Comparison of ENCODE assay signal across 8 cellular contexts in genomic region chr7:44583145-44583544, GRCh38. TPM values are rescaled to one million over a fixed set of nuclear protein-coding genes. Genes with fewer than 3 reads are reported as not detected.
DNase-seq lines count a peak whose midpoint lies in the region; ATAC-seq, FAIRE-seq and TF ChIP-seq lines count a peak whose summit lies in the region.

No MANE protein-coding gene starts in this region.

- ATAC-seq in Right ventricle myocardium superior (ENCODE audit: poor library complexity) = no peak
- no peak for ATAC-seq in HG03469 (IDR thresholded peaks at IDR 0.05; ENCODE audit: unreplicated experiment)
- ATAC-seq in GM21529 (IDR thresholded peaks at IDR 0.05; ENCODE audit: unreplicated experiment) = no peak
- ATAC-seq in left colon = no peak

- no peak for TF ChIP-seq CTCF in right atrium auricular region (IDR thresholded peaks at IDR 0.05)
- TF ChIP-seq CTCF in bronchial epithelial cell (IDR thresholded peaks at IDR 0.05; ENCODE audit: insufficient read depth, low read length, severe bottlenecking) = no peak
- no peak for TF ChIP-seq CTCF in uterus (IDR thresholded peaks at IDR 0.05)

- H3K27ac ChIP-seq in right atrium auricular region (peak overlapping the region; percentile 98), uterus (peak overlapping the region; percentile 97 to 98)

- intact Hi-C loops in Right ventricle myocardium superior (cut with DNase I) (no loop called here), uterus (cut with DNase I; ENCODE audit: low total_unique reads) (no loop called here), left colon (cut with DNase I, micrococcal nuclease) (loop anchor here in 1 of 2 donors (10.0 kb wide), 1 partner anchor 262 kb away; the partner anchor contains the start of gene H2AZ2)

- FAIRE-seq in bronchial epithelial cell (lab: Jason Lieb, UNC) = no peak

- no peaks in the 10 kb centered on the region for H3K9me3 ChIP-seq in right atrium auricular region
- H3K9me3 ChIP-seq in mononuclear cell (ENCODE audit: low read depth, low read length) = no peaks in the 10 kb centered on the region
- no peaks in the 10 kb centered on the region for H3K9me3 ChIP-seq in uterus

- no peak for DNase-seq in right atrium auricular region (ENCODE audit: low spot score)
- no peak for DNase-seq in Right ventricle myocardium superior
- DNase-seq in bronchial epithelial cell (ENCODE audit: low read depth) = no peak
- no peak for DNase-seq in uterus
- no peak for DNase-seq in left colon

- peaks cover 27% of the 10 kb centered on the region for H3K36me3 ChIP-seq in right atrium auricular region
- peaks cover 10% of the 10 kb centered on the region for H3K36me3 ChIP-seq in bronchial epithelial cell (ENCODE audit: control insufficient read depth, insufficient read depth, low read length)
- H3K36me3 ChIP-seq in uterus = no peaks in the 10 kb centered on the region

- peak overlapping the region; percentile 54 to 96 for H3K4me3 ChIP-seq in right atrium auricular region
- peak overlapping the region; percentile 96 for H3K4me3 ChIP-seq in bronchial epithelial cell (ENCODE audit: low read depth, low read length)
- peak overlapping the region; percentile 82 for H3K4me3 ChIP-seq in mononuclear cell (ENCODE audit: low read length)
- H3K4me3 ChIP-seq in uterus = peak overlapping the region in 1 of 2 donors; percentile 90

- H3K27me3 ChIP-seq in right atrium auricular region (no peaks in the 10 kb centered on the region), bronchial epithelial cell (ENCODE audit: control insufficient read depth, insufficient read depth, low read length) (no peaks in the 10 kb centered on the region), mononuclear cell (ENCODE audit: insufficient read depth, low read length) (no peaks in the 10 kb centered on the region), uterus (no peaks in the 10 kb centered on the region)

- H3K4me1 ChIP-seq in right atrium auricular region (peaks cover 0 to 26% of the 10 kb centered on the region in 2 donors), mononuclear cell (ENCODE audit: insufficient read depth, low read length) (peaks cover 25% of the 10 kb centered on the region), uterus (peaks cover 4 to 12% of the 10 kb centered on the region in 2 donors)

- no peak for TF ChIP-seq POLR2A in uterus (IDR thresholded peaks at IDR 0.05)

RNA-seq across cellular contexts. Expression of gene TMED4, which starts 1.1 kb away (rescaled TPM):
- total RNA-seq in right atrium auricular region (100 to 1,000 TPM; 113 to 120 TPM), Right ventricle myocardium superior (47.6 TPM), bronchial epithelial cell (119 and 203 TPM in 2 replicates), mononuclear cell (81.5 TPM), uterus (100 to 1,000 TPM in 1 of 4 donors, 10 to 100 TPM in 3; 37.9 to 403 (median 85.8) TPM), left colon (10 to 100 TPM; 90.4 to 96.2 TPM)

RNA-seq across cellular contexts. Expression of gene DDX56, which starts 9.4 kb away (rescaled TPM):
- total RNA-seq in right atrium auricular region = 10 to 100 TPM; 24.4 to 28.1 TPM
- total RNA-seq in Right ventricle myocardium superior = 25.4 TPM
- 56.2 and 65.0 TPM in 2 replicates for total RNA-seq in bronchial epithelial cell
- 34.5 TPM for total RNA-seq in mononuclear cell
- total RNA-seq in uterus = 10 to 100 TPM; 35.9 to 75.8 (median 45.2) TPM
- total RNA-seq in left colon = 10 to 100 TPM; 36.5 to 59.2 TPM

RNA-seq across cellular contexts. Expression of gene OGDH, which starts 23.3 kb away (rescaled TPM):
- 100 to 1,000 TPM; 277 to 390 TPM for total RNA-seq in right atrium auricular region
- total RNA-seq in Right ventricle myocardium superior = 664 TPM
- total RNA-seq in bronchial epithelial cell = 45.0 and 78.7 TPM in 2 replicates
- 17.2 TPM for total RNA-seq in mononuclear cell
- 10 to 100 TPM; 38.2 to 97.6 (median 78.6) TPM for total RNA-seq in uterus
- 100 to 1,000 TPM; 174 to 221 TPM for total RNA-seq in left colon

RNA-seq across cellular contexts. Expression of gene NPC1L1, which starts 42.0 kb away (rescaled TPM):
- total RNA-seq in right atrium auricular region = not detected
- 0.13 TPM for total RNA-seq in Right ventricle myocardium superior
- total RNA-seq in bronchial epithelial cell = under 0.01 TPM in 2 replicates
- total RNA-seq in mononuclear cell = not detected
- under 1 TPM in 1 of 4 donors, not detected in 3; 0.49 TPM for total RNA-seq in uterus
- under 1 TPM in 1 of 2 donors, not detected in 1; 0.06 TPM for total RNA-seq in left colon
